Comparison of ENCODE assay signal across 10 cellular contexts in the genomic region with DNA sequence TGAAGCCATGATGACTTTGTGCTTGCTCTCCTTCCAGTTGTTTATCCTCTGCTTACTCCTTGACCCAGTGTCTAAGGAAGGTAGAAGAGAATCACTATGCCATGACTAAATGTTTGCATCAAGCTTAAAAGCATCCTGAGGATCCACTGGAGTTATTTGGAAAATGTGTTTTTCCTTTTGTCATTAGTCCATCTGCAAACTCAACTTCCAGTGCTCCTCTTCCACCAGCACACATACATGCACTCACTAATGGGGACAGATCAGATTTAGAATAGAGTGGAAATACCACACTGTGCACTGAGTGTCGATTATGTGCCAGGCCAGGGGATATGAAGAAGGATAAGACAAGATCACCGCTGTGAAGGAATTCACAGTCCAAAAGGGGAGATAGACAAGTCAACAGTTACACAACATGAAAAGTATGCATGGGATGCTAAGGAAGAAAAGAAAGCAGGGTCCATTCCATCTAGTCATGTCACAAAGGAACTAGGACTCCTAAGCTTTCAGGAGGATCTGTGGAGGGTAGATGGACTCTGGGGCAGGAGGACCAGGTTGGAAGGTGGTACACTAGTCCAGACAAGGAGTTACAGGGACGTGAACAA. TPM values are rescaled to one million over a fixed set of nuclear protein-coding genes. Genes with fewer than 3 reads are reported as not detected.
A peak's percentile ranks its signal among the peaks of the same experiment; 100 is the strongest.
DNase-seq lines count a peak whose midpoint lies in the region; ATAC-seq and TF ChIP-seq lines count a peak whose summit lies in the region.
"Had no signal": no experiment of that assay in that cellular context is flagged by ENCODE, and none has a peak within 500 bp of the region (broad histone marks: within the 10 kb centered on the region; RNA-seq: fewer than 3 reads in every experiment).

No MANE protein-coding gene starts in this region.

- TF ChIP-seq CTCF in hepatocyte (IDR thresholded peaks at IDR 0.05; ENCODE audit: poor library complexity) = no peak

- peak overlapping the region; percentile 97 for H3K4me2 ChIP-seq in hepatocyte

- ATAC-seq in activated T-cell treated with anti-CD3 and anti-CD28 coated beads, Interleukin-2, amount 50 U/mL, for 4 hours = no peak
- no peak for ATAC-seq in stimulated activated effector memory CD8-positive, alpha-beta T cell treated with anti-CD3 and anti-CD28 coated beads, Interleukin-12 subunit alpha, Interleukin-12 subunit beta, amount 100 ng/mL, for 72 hours
- ATAC-seq: lower lobe of right lung had no signal

- no peak overlapping the region for H3K4me3 ChIP-seq in hepatocyte
- H3K4me3 ChIP-seq: lower lobe of right lung, thyroid gland had no signal

- H3K79me2 ChIP-seq in hepatocyte = peaks cover 20% of the 10 kb centered on the region

- intact Hi-C loops in activated CD4-positive, alpha-beta memory T cell treated with anti-CD3 and anti-CD28 coated beads for 36 hours (cut with micrococcal nuclease) = loop anchor here (5.0 kb wide), 3 partner anchors 347 to 632 kb away; a partner anchor contains a TSS

- H3K27ac Mint-ChIP-seq in activated CD4-positive, alpha-beta memory T cell treated with anti-CD3 and anti-CD28 coated beads for 36 hours = no peak overlapping the region
- peak overlapping the region; percentile 99 for H3K27ac Mint-ChIP-seq in stimulated activated effector memory CD8-positive, alpha-beta T cell treated with anti-CD3 and anti-CD28 coated beads, Interleukin-12 subunit alpha, Interleukin-12 subunit beta, amount 100 ng/mL, for 72 hours

- H3K4me1 Mint-ChIP-seq in activated T-cell treated with anti-CD3 and anti-CD28 coated beads, Interleukin-2, amount 50 U/mL, for 4 hours (ENCODE audit: low read depth) = peaks cover 56% of the 10 kb centered on the region
- peaks cover 53% of the 10 kb centered on the region for H3K4me1 Mint-ChIP-seq in activated CD4-positive, alpha-beta memory T cell treated with anti-CD3 and anti-CD28 coated beads for 36 hours (ENCODE audit: low read depth)
- peaks cover 37% of the 10 kb centered on the region for H3K4me1 Mint-ChIP-seq in stimulated activated effector memory CD8-positive, alpha-beta T cell treated with anti-CD3 and anti-CD28 coated beads, Interleukin-12 subunit alpha, Interleukin-12 subunit beta, amount 100 ng/mL, for 72 hours

- no peaks in the 10 kb centered on the region for H3K27me3 ChIP-seq in hepatocyte
- H3K27me3 ChIP-seq: thyroid gland had no signal

- peak overlapping the region; percentile 83 for H3K4me3 Mint-ChIP-seq in activated T-cell treated with anti-CD3 and anti-CD28 coated beads, Interleukin-2, amount 50 U/mL, for 4 hours
- peak overlapping the region; percentile 6 for H3K4me3 Mint-ChIP-seq in activated CD4-positive, alpha-beta memory T cell treated with anti-CD3 and anti-CD28 coated beads for 36 hours
- H3K4me3 Mint-ChIP-seq in stimulated activated effector memory CD8-positive, alpha-beta T cell treated with anti-CD3 and anti-CD28 coated beads, Interleukin-12 subunit alpha, Interleukin-12 subunit beta, amount 100 ng/mL, for 72 hours = peak overlapping the region; percentile 94

- H4K20me1 ChIP-seq in hepatocyte (ENCODE audit: insufficient read depth, poor library complexity, severe bottlenecking) = no peaks in the 10 kb centered on the region

- H3K36me3 ChIP-seq in hepatocyte (replicated peaks; ENCODE audit: insufficient read depth, low read depth) = no peaks in the 10 kb centered on the region

- no peak for DNase-seq in activated T-cell treated with anti-CD3 and anti-CD28 coated beads, Interleukin-2, amount 50 U/mL, for 4 hours
- no peak for DNase-seq in activated T-cell treated with anti-CD3 and anti-CD28 coated beads, Interleukin-2, amount 50 U/mL, for 1 hour
- DNase-seq in activated CD4-positive, alpha-beta memory T cell treated with anti-CD3 and anti-CD28 coated beads for 36 hours = no peak
- no peak for DNase-seq in hepatocyte (ENCODE audit: low spot score)
- DNase-seq in stimulated activated effector memory CD8-positive, alpha-beta T cell treated with anti-CD3 and anti-CD28 coated beads, Interleukin-12 subunit alpha, Interleukin-12 subunit beta, amount 100 ng/mL, for 72 hours (ENCODE audit: low spot score in 2 of 2) = no peak
- no peak for DNase-seq in caudate nucleus (lab: John Stamatoyannopoulos, UW)
- no peak for DNase-seq in DMS153 (lab: John Stamatoyannopoulos, UW)
- no peak for DNase-seq in stimulated activated CD4-positive, alpha-beta T cell treated with anti-CD3 and anti-CD28 coated beads, Interleukin-15, amount 100 ng/mL, for 24 hours
- DNase-seq: lower lobe of right lung, thyroid gland had no signal

- H3K4me1 ChIP-seq in hepatocyte (ENCODE audit: insufficient read depth) = peaks cover 8% of the 10 kb centered on the region

- H3K9me3 ChIP-seq in hepatocyte (ENCODE audit: low read depth) = no peaks in the 10 kb centered on the region
- H3K9me3 ChIP-seq: lower lobe of right lung, thyroid gland had no signal

- peaks cover 24% of the 10 kb centered on the region for H3K36me3 Mint-ChIP-seq in activated T-cell treated with anti-CD3 and anti-CD28 coated beads, Interleukin-2, amount 50 U/mL, for 4 hours (ENCODE audit: insufficient read depth)
- peaks cover 18% of the 10 kb centered on the region for H3K36me3 Mint-ChIP-seq in activated CD4-positive, alpha-beta memory T cell treated with anti-CD3 and anti-CD28 coated beads for 36 hours
- peaks cover 45% of the 10 kb centered on the region for H3K36me3 Mint-ChIP-seq in stimulated activated effector memory CD8-positive, alpha-beta T cell treated with anti-CD3 and anti-CD28 coated beads, Interleukin-12 subunit alpha, Interleukin-12 subunit beta, amount 100 ng/mL, for 72 hours

- no peaks in the 10 kb centered on the region for H3K9me2 ChIP-seq in hepatocyte (replicated peaks; ENCODE audit: insufficient read depth)

- H2AFZ ChIP-seq in hepatocyte = no peak overlapping the region

- CTCF ChIA-PET in activated CD4-positive, alpha-beta memory T cell treated with anti-CD3 and anti-CD28 coated beads for 36 hours (lab: Charles Lee) = interaction anchor here (1.1 kb wide), 1 partner anchor 40 kb away, joined by 3 read pairs; no protein-coding TSS in a partner anchor

- H3K27ac ChIP-seq in hepatocyte (peak overlapping the region; percentile 53), caudate nucleus (ENCODE audit: low read depth, low read length) (no peak overlapping the region)
- H3K27ac ChIP-seq: lower lobe of right lung, thyroid gland had no signal

- no peaks in the 10 kb centered on the region for H3K9me3 Mint-ChIP-seq in activated T-cell treated with anti-CD3 and anti-CD28 coated beads, Interleukin-2, amount 50 U/mL, for 4 hours
- H3K9me3 Mint-ChIP-seq in activated CD4-positive, alpha-beta memory T cell treated with anti-CD3 and anti-CD28 coated beads for 36 hours = no peaks in the 10 kb centered on the region
- H3K9me3 Mint-ChIP-seq in stimulated activated effector memory CD8-positive, alpha-beta T cell treated with anti-CD3 and anti-CD28 coated beads, Interleukin-12 subunit alpha, Interleukin-12 subunit beta, amount 100 ng/mL, for 72 hours = no peaks in the 10 kb centered on the region

- POLR2A ChIA-PET in activated CD4-positive, alpha-beta memory T cell treated with anti-CD3 and anti-CD28 coated beads for 36 hours (lab: Charles Lee) = no interaction called here

- no peaks in the 10 kb centered on the region for H3K27me3 Mint-ChIP-seq in activated T-cell treated with anti-CD3 and anti-CD28 coated beads, Interleukin-2, amount 50 U/mL, for 4 hours (ENCODE audit: low read depth)
- H3K27me3 Mint-ChIP-seq in activated CD4-positive, alpha-beta memory T cell treated with anti-CD3 and anti-CD28 coated beads for 36 hours = no peaks in the 10 kb centered on the region

- 94% methylated on average over 3 of the region's 3 CpGs for WGBS in hepatocyte (ENCODE audit: low lambda C conversion rate, missing lambda C conversion rate)

RNA-seq across cellular contexts. Expression of a gene that starts 1.9 kb away (rescaled TPM):
- total RNA-seq in activated T-cell treated with anti-CD3 and anti-CD28 coated beads, Interleukin-2, amount 50 U/mL, for 4 hours = 10 to 100 TPM; 54.9 to 87.6 (median 56.1) TPM
- total RNA-seq in activated CD4-positive, alpha-beta memory T cell treated with anti-CD3 and anti-CD28 coated beads for 36 hours = 10 to 100 TPM; 54.2 to 71.6 TPM
- 32.6 and 39.1 TPM in 2 replicates for total RNA-seq in hepatocyte
- polyA plus RNA-seq in hepatocyte = 160 and 178 TPM in 2 replicates

Comparison
In these comparisons a context has a peak if more than half of its experiments do, and no peak if none do; other contexts are left out.
1. H3K4me3 Mint-ChIP-seq: peak in every context shown above with its lines; median percentile 94 in stimulated activated effector memory CD8-positive, alpha-beta T cell treated with anti-CD3 and anti-CD28 coated beads, Interleukin-12 subunit alpha, Interleukin-12 subunit beta, amount 100 ng/mL, for 72 hours; 83 in activated T-cell treated with anti-CD3 and anti-CD28 coated beads, Interleukin-2, amount 50 U/mL, for 4 hours; 6 in activated CD4-positive, alpha-beta memory T cell treated with anti-CD3 and anti-CD28 coated beads for 36 hours.